Comparison of ENCODE assay signal across 1 cellular context in the genomic region with DNA sequence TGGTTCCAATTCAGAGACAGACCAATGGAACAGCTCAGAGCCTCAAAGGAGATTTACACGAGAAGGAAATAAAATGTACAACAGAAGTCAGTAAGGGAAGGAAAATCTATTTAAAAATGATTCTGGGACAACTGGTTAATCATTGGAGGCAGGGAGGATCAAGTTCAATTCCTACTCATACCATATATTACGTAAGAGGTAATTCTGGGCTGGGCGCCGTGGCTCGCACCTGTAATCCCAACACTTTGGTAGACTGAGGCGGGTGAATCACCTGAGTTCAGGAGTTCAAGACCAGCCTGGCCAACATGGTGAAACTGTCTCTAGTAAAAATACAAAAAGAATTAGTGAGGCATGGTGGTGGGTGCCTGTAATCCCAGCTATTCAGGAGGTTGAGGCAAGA.
A peak's percentile ranks its signal among the peaks of the same experiment; 100 is the strongest.
TF ChIP-seq lines count a peak whose summit lies in the region.

No MANE protein-coding gene starts in this region.

TF ChIP-seq in K562, 482 proteins besides CTCF, POLR2A, EP300 and RAD21:
- no peak for TF ChIP-seq ZZZ3 (IDR thresholded peaks at IDR 0.05)
- TF ChIP-seq ZNF277 (CRISPR knock-in tag; IDR thresholded peaks at IDR 0.05; ENCODE audit: borderline replicate concordance) = no peak
- peak; percentile 22; the same call in 1 of the 2 replicates for TF ChIP-seq CEBPB (tag; IDR thresholded peaks at IDR 0.05)
